In genomic region chr6:154367333-154367732, GRCh38 we compare ENCODE assay signal across 34 cellular contexts. TPM values are rescaled to one million over a fixed set of nuclear protein-coding genes. Genes with fewer than 3 reads are reported as not detected.
"Had no signal": no experiment of that assay in that cellular context is flagged by ENCODE, and none has a peak within 500 bp of the region (broad histone marks: within the 10 kb centered on the region; RNA-seq: fewer than 3 reads in every experiment).

No MANE protein-coding gene starts in this region.

- DNase-seq: activated CD4-positive, alpha-beta T cell treated with anti-CD3 and anti-CD28 coated beads for 1 hour; activated CD4-positive, alpha-beta T cell treated with anti-CD3 and anti-CD28 coated beads, Interleukin-2, amount 10 ng/mL, durations not matched to agents 7 days and 5 days; activated CD8-positive, alpha-beta T cell treated with anti-CD3 and anti-CD28 coated beads for 36 hours; activated gamma-delta T cell treated with Interleukin-2 at 50 U/mL for 16 hours; activated naive CD4-positive, alpha-beta T cell treated with anti-CD3 and anti-CD28 coated beads, Interleukin-2, amount 50 U/mL, for 16 hours; activated T-cell treated with anti-CD3 and anti-CD28 coated beads, Interleukin-2, amount 50 U/mL, for 4 hours; amygdala; central memory CD4-positive, alpha-beta T cell; endodermal cell; foreskin keratinocyte; heart left ventricle; hypothalamus; immature natural killer cell; kidney; left colon; midbrain; naive thymus-derived CD4-positive, alpha-beta T cell; occipital lobe; psoas muscle; stimulated activated CD4-positive, alpha-beta T cell treated with anti-CD3 and anti-CD28 coated beads, Interleukin-1b, Interleukin-23, amount 100 ng/mL, for 48 hours; stimulated activated CD4-positive, alpha-beta T cell treated with anti-CD3 and anti-CD28 coated beads, Interleukin-4, amount 100 ng/mL, for 4 hours; stimulated activated CD8-positive, alpha-beta memory T cell treated with anti-CD3 and anti-CD28 coated beads, Interleukin-4, amount 100 ng/mL, for 48 hours; stimulated activated naive CD8-positive, alpha-beta T cell treated with anti-CD3 and anti-CD28 coated beads, Interleukin-15, amount 100 ng/mL, for 72 hours; substantia nigra; T1000 had no signal

- H3K36me3 Mint-ChIP-seq: immature natural killer cell; memory B cell; naive thymus-derived CD4-positive, alpha-beta T cell; stimulated activated memory B cell treated with anti-CD40 and anti-IgM and Interleukin-4, amounts not matched to agents 10 μg/mL and 1 μg/mL and 100 μg/mL, for 72 hours; type B pancreatic cell had no signal

- H3K4me1 Mint-ChIP-seq: activated CD4-positive, alpha-beta T cell treated with anti-CD3 and anti-CD28 coated beads, Interleukin-2, amount 10 ng/mL, durations not matched to agents 7 days and 5 days; activated T-helper 17 cell treated with anti-CD3 and anti-CD28 coated beads, Interleukin-2, amount 50 U/mL, for 72 hours; endodermal cell; immature natural killer cell; stimulated activated memory B cell treated with anti-CD40 and anti-IgM and Interleukin-4, amounts not matched to agents 10 μg/mL and 1 μg/mL and 100 μg/mL, for 72 hours had no signal

- ATAC-seq: activated CD8-positive, alpha-beta T cell treated with anti-CD3 and anti-CD28 coated beads for 36 hours; activated T-helper 17 cell treated with anti-CD3 and anti-CD28 coated beads, Interleukin-2, amount 50 U/mL, for 72 hours; heart left ventricle; left colon; naive thymus-derived CD4-positive, alpha-beta T cell; psoas muscle; stimulated activated memory B cell treated with anti-CD40 and anti-IgM and Interleukin-4, amounts not matched to agents 10 μg/mL and 1 μg/mL and 100 μg/mL, for 72 hours; stimulated activated naive CD8-positive, alpha-beta T cell treated with anti-CD3 and anti-CD28 coated beads, Interleukin-15, amount 100 ng/mL, for 72 hours had no signal

- H3K4me3 Mint-ChIP-seq: activated CD4-positive, alpha-beta T cell treated with anti-CD3 and anti-CD28 coated beads, Interleukin-2, amount 10 ng/mL, durations not matched to agents 7 days and 5 days; activated CD8-positive, alpha-beta T cell treated with anti-CD3 and anti-CD28 coated beads for 36 hours; activated T-cell treated with anti-CD3 and anti-CD28 coated beads, Interleukin-2, amount 50 U/mL, for 4 hours; activated T-helper 17 cell treated with anti-CD3 and anti-CD28 coated beads, Interleukin-2, amount 50 U/mL, for 72 hours; dendritic cell treated with granulocyte-macrophage colony-stimulating factor and Interleukin-4, amounts not matched to agents 40 ng/mL and 50 ng/mL, for 4 days; endodermal cell; immature natural killer cell; memory B cell; naive thymus-derived CD4-positive, alpha-beta T cell; stimulated activated memory B cell treated with anti-CD40 and anti-IgM and Interleukin-4, amounts not matched to agents 10 μg/mL and 1 μg/mL and 100 μg/mL, for 72 hours; stimulated activated naive CD8-positive, alpha-beta T cell treated with anti-CD3 and anti-CD28 coated beads, Interleukin-15, amount 100 ng/mL, for 72 hours; type B pancreatic cell had no signal

- H3K27ac Mint-ChIP-seq: activated CD4-positive, alpha-beta T cell treated with anti-CD3 and anti-CD28 coated beads, Interleukin-2, amount 10 ng/mL, durations not matched to agents 7 days and 5 days; activated CD8-positive, alpha-beta T cell treated with anti-CD3 and anti-CD28 coated beads for 36 hours; activated T-helper 17 cell treated with anti-CD3 and anti-CD28 coated beads, Interleukin-2, amount 50 U/mL, for 72 hours; dendritic cell treated with granulocyte-macrophage colony-stimulating factor and Interleukin-4, amounts not matched to agents 40 ng/mL and 50 ng/mL, for 4 days; endodermal cell; immature natural killer cell; memory B cell; naive thymus-derived CD4-positive, alpha-beta T cell; stimulated activated memory B cell treated with anti-CD40 and anti-IgM and Interleukin-4, amounts not matched to agents 10 μg/mL and 1 μg/mL and 100 μg/mL, for 72 hours; type B pancreatic cell had no signal

- H3K27me3 Mint-ChIP-seq: activated CD8-positive, alpha-beta T cell treated with anti-CD3 and anti-CD28 coated beads for 36 hours; dendritic cell treated with granulocyte-macrophage colony-stimulating factor and Interleukin-4, amounts not matched to agents 40 ng/mL and 50 ng/mL, for 4 days; memory B cell; stimulated activated memory B cell treated with anti-CD40 and anti-IgM and Interleukin-4, amounts not matched to agents 10 μg/mL and 1 μg/mL and 100 μg/mL, for 72 hours; stimulated activated naive CD8-positive, alpha-beta T cell treated with anti-CD3 and anti-CD28 coated beads, Interleukin-15, amount 100 ng/mL, for 72 hours; type B pancreatic cell had no signal

- H3K27me3 ChIP-seq: esophagus muscularis mucosa, foreskin keratinocyte, heart left ventricle, vagina had no signal

- H3K9me3 Mint-ChIP-seq: activated CD4-positive, alpha-beta T cell treated with anti-CD3 and anti-CD28 coated beads, Interleukin-2, amount 10 ng/mL, durations not matched to agents 7 days and 5 days; activated CD8-positive, alpha-beta T cell treated with anti-CD3 and anti-CD28 coated beads for 36 hours; activated T-cell treated with anti-CD3 and anti-CD28 coated beads, Interleukin-2, amount 50 U/mL, for 4 hours; activated T-helper 17 cell treated with anti-CD3 and anti-CD28 coated beads, Interleukin-2, amount 50 U/mL, for 72 hours; dendritic cell treated with granulocyte-macrophage colony-stimulating factor and Interleukin-4, amounts not matched to agents 40 ng/mL and 50 ng/mL, for 4 days; endodermal cell; immature natural killer cell; memory B cell; naive thymus-derived CD4-positive, alpha-beta T cell; stimulated activated memory B cell treated with anti-CD40 and anti-IgM and Interleukin-4, amounts not matched to agents 10 μg/mL and 1 μg/mL and 100 μg/mL, for 72 hours; stimulated activated naive CD8-positive, alpha-beta T cell treated with anti-CD3 and anti-CD28 coated beads, Interleukin-15, amount 100 ng/mL, for 72 hours; type B pancreatic cell had no signal

- H3K4me3 ChIP-seq: esophagus muscularis mucosa, heart left ventricle, psoas muscle, smooth muscle cell, vagina had no signal

- H3K27ac ChIP-seq: esophagus muscularis mucosa, foreskin keratinocyte, heart left ventricle, parathyroid adenoma, psoas muscle, vagina had no signal

RNA-seq across cellular contexts. Expression of gene IPCEF1, which starts 10.7 kb away (rescaled TPM):
- polyA plus RNA-seq: foreskin keratinocyte, smooth muscle cell had no signal
